10 cellular contexts compared by ENCODE assay signal in the genomic region with DNA sequence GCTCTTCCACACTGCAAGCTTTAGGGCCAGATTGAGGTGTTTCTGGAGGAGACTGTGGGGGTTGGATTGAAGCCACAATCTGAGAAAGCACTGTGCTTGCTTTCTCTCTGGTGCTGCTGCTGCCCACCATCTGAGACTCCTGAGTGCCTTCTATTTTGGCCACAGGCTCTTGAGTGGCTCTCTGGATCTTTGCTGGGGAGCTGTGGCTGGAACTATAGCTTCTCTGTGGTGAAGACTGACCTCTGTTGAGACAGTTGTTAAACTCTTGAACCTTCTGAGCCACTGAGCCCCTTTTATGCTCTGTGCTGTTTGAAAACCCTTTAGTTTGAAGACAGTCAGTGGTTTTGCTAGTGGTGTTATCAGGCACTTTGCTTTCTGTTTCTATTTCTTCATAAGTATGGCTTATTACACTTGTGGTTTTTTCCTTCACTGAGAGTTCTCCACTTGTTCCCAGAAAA.
DNase-seq lines count a peak whose midpoint lies in the region; ATAC-seq and TF ChIP-seq lines count a peak whose summit lies in the region.
"Had no signal": no experiment of that assay in that cellular context is flagged by ENCODE, and none has a peak within 500 bp of the region (broad histone marks: within the 10 kb centered on the region; RNA-seq: fewer than 3 reads in every experiment).

No MANE protein-coding gene starts in this region.

- H4K91ac ChIP-seq in IMR-90 (ENCODE audit: insufficient read depth, low read depth, low read length) = no peak overlapping the region

- H3K79me1 ChIP-seq in IMR-90 (ENCODE audit: low read depth in 1 of 2, low read length in 2 of 2) = peaks cover 3 to 47% of the 10 kb centered on the region in 2 experiments

- ATAC-seq in GM19397 (IDR thresholded peaks at IDR 0.05; ENCODE audit: unreplicated experiment) = peak; percentile 37
- ATAC-seq in IMR-90 (ENCODE audit: low read depth) = no peak
- ATAC-seq in central memory CD8-positive, alpha-beta T cell (replicated peaks; ENCODE audit: extremely low read depth, poor library complexity, severe bottlenecking) = peak; percentile 64

- peaks cover 39% of the 10 kb centered on the region for H3K4me1 Mint-ChIP-seq in central memory CD8-positive, alpha-beta T cell
- peaks cover 6% of the 10 kb centered on the region for H3K4me1 Mint-ChIP-seq in progenitor cell of endocrine pancreas (ENCODE audit: low read depth)

- in situ Hi-C loops in IMR-90 (cut with MboI; ENCODE audit: low sequenced_read_pairs) = no loop called here

- H3K9me3 Mint-ChIP-seq in central memory CD8-positive, alpha-beta T cell = no peaks in the 10 kb centered on the region
- no peaks in the 10 kb centered on the region for H3K9me3 Mint-ChIP-seq in progenitor cell of endocrine pancreas (ENCODE audit: low read depth)

- H3K27me3 Mint-ChIP-seq in central memory CD8-positive, alpha-beta T cell = no peaks in the 10 kb centered on the region
- H3K27me3 Mint-ChIP-seq in progenitor cell of endocrine pancreas = no peaks in the 10 kb centered on the region

- H3K36me3 ChIP-seq in GM06990 (ENCODE audit: control insufficient read depth, insufficient read depth, low read length) (no peaks in the 10 kb centered on the region), IMR-90 (ENCODE audit: control insufficient read depth, insufficient read depth, low read length) (peaks cover 13% of the 10 kb centered on the region)

- H2AK5ac ChIP-seq in IMR-90 (ENCODE audit: low read depth, low read length) = no peak overlapping the region

- no peaks in the 10 kb centered on the region for H3K27me3 ChIP-seq in GM06990 (replicated peaks; ENCODE audit: control insufficient read depth, insufficient read depth, low read length)
- H3K27me3 ChIP-seq in IMR-90 (ENCODE audit: control insufficient read depth, insufficient read depth, low read length) = no peaks in the 10 kb centered on the region

- H3K9ac ChIP-seq in IMR-90 (ENCODE audit: low read depth, low read length) = no peak overlapping the region

- H3K9me3 ChIP-seq in IMR-90 (ENCODE audit: control insufficient read depth, insufficient read depth, low read length) = no peaks in the 10 kb centered on the region

- H2BK20ac ChIP-seq in IMR-90 (ENCODE audit: low read depth, low read length) = no peak overlapping the region

- CTCF ChIA-PET in IMR-90 (lab: Yijun Ruan, JAX) = interaction anchor here (0.6 to 0.8 kb wide), 2 partner anchors 9 to 34 kb away, joined by 3 read pairs; no protein-coding TSS in a partner anchor

- no peak overlapping the region for H3K4ac ChIP-seq in IMR-90 (ENCODE audit: low read depth, low read length)

- DNase-seq in GM06990 (ENCODE audit: extremely low read depth, insufficient read length) (peak; percentile 32), IMR-90 (no peak), progenitor cell of endocrine pancreas (ENCODE audit: low spot score, unreplicated experiment) (no peak), SHP77 (lab: John Stamatoyannopoulos, UW) (no peak), islet precursor cell (no peak), NCI-H2227 treated with DMSO at 0.1 percent for 48 hours (lab: John Stamatoyannopoulos, UW) (no peak)
- DNase-seq in central memory CD8-positive, alpha-beta T cell (ENCODE audit: low spot score in 2 of 2) = no peak

- TF ChIP-seq POLR2A in IMR-90 (IDR thresholded peaks at IDR 0.05; ENCODE audit: low read depth, low read length) = no peak

- no peak overlapping the region for H2BK15ac ChIP-seq in IMR-90 (ENCODE audit: low read depth, low read length)

- no peak overlapping the region for H3K4me3 ChIP-seq in GM06990 (replicated peaks; ENCODE audit: low read depth, low read length)
- no peak overlapping the region for H3K4me3 ChIP-seq in IMR-90 (ENCODE audit: insufficient read depth, low read depth, low read length)

- POLR2A ChIA-PET in IMR-90 (lab: Charles Lee; ENCODE audit: unreplicated experiment) = no interaction called here

- H2AFZ ChIP-seq in IMR-90 (replicated peaks; ENCODE audit: low read length, poor library complexity) = no peak overlapping the region

- H3K4me3 Mint-ChIP-seq in central memory CD8-positive, alpha-beta T cell = peak overlapping the region; percentile 52
- no peak overlapping the region for H3K4me3 Mint-ChIP-seq in progenitor cell of endocrine pancreas (ENCODE audit: low read depth)

- no peak overlapping the region for H4K5ac ChIP-seq in IMR-90 (ENCODE audit: low read depth, low read length)

- BruUV-seq in IMR-90 (replicated peaks; lab: Mats Ljungman, UMichigan) = TSS peak; percentile 60

- no peak overlapping the region for H3K18ac ChIP-seq in IMR-90 (ENCODE audit: low read depth, low read length)

- no peak overlapping the region; the same call in 1 of the 2 replicates for H3K14ac ChIP-seq in IMR-90 (replicated peaks; ENCODE audit: low read depth, low read length)

- no peaks in the 10 kb centered on the region for H3K36me3 Mint-ChIP-seq in central memory CD8-positive, alpha-beta T cell (ENCODE audit: insufficient read depth)
- H3K36me3 Mint-ChIP-seq in progenitor cell of endocrine pancreas (ENCODE audit: insufficient read depth) = peaks cover 7% of the 10 kb centered on the region

- TF ChIP-seq CTCF in GM06990 (IDR thresholded peaks at IDR 0.05; ENCODE audit: insufficient read depth, low read length, poor library complexity, severe bottlenecking) = peak; percentile 22
- no peak for TF ChIP-seq CTCF in IMR-90 (conservative IDR thresholded peaks at IDR 0.05; ENCODE audit: low read depth, low read length)
- no peak for TF ChIP-seq CTCF in progenitor cell of endocrine pancreas (IDR thresholded peaks at IDR 0.05; ENCODE audit: unreplicated experiment)

- dilution Hi-C loops in IMR-90 (cut with HindIII; ENCODE audit: low sequenced_read_pairs, unreplicated experiment) = no loop called here

- TF ChIP-seq RAD21 in IMR-90 (IDR thresholded peaks at IDR 0.05; ENCODE audit: low read length) = no peak

- H3K27ac Mint-ChIP-seq in central memory CD8-positive, alpha-beta T cell (ENCODE audit: low read depth) = peak overlapping the region; percentile 90
- no peak overlapping the region for H3K27ac Mint-ChIP-seq in progenitor cell of endocrine pancreas

- no peak overlapping the region for H2BK5ac ChIP-seq in IMR-90 (ENCODE audit: low read depth, low read length, poor library complexity, severe bottlenecking)

- no peak overlapping the region for H2AK9ac ChIP-seq in IMR-90 (replicated peaks; ENCODE audit: low read depth, low read length, poor library complexity)

- no peak overlapping the region for H3K4me2 ChIP-seq in IMR-90 (ENCODE audit: low read depth, low read length)

- H3K9me1 ChIP-seq in IMR-90 (ENCODE audit: insufficient read depth, low read length) = peaks cover 15% of the 10 kb centered on the region

- no peaks in the 10 kb centered on the region for H4K20me1 ChIP-seq in IMR-90 (ENCODE audit: insufficient read depth, low read length)

- no peak overlapping the region for H2BK120ac ChIP-seq in IMR-90 (ENCODE audit: low read depth, low read length)

- no peak overlapping the region for H3K27ac ChIP-seq in IMR-90 (ENCODE audit: insufficient read depth, low read length)
- H3K27ac ChIP-seq: epithelial cell of prostate, VCaP had no signal

- H3K23ac ChIP-seq in IMR-90 (ENCODE audit: low read depth, low read length) = no peak overlapping the region; the same call in 1 of the 2 replicates

- H3K56ac ChIP-seq in IMR-90 (ENCODE audit: extremely low read depth, insufficient read depth, low read length) = no peak overlapping the region

- peaks cover 6% of the 10 kb centered on the region for H3K4me1 ChIP-seq in IMR-90 (ENCODE audit: control insufficient read depth, insufficient read depth, low read length)

- no peak overlapping the region for H4K8ac ChIP-seq in IMR-90 (ENCODE audit: low read depth in 2 of 2, low read length in 2 of 2)

- intact Hi-C loops in IMR-90 (cut with micrococcal nuclease) = no loop called here

TF ChIP-seq in IMR-90, 13 proteins besides CTCF, POLR2A, EP300 and RAD21:
- TF ChIP-seq CHD1 (IDR thresholded peaks at IDR 0.05; ENCODE audit: low read depth, low read length) (no peak), MAZ (IDR thresholded peaks at IDR 0.05; ENCODE audit: borderline replicate concordance, low read depth, low read length) (no peak), NFE2L2 (IDR thresholded peaks at IDR 0.05; ENCODE audit: low read depth, low read length) (no peak), MAFK (IDR thresholded peaks at IDR 0.05; ENCODE audit: low read depth, low read length) (no peak), RCOR1 (IDR thresholded peaks at IDR 0.05; ENCODE audit: insufficient replicate concordance, low read length) (no peak), RFX5 (IDR thresholded peaks at IDR 0.05; ENCODE audit: low read depth, low read length) (no peak), BHLHE40 (IDR thresholded peaks at IDR 0.05; ENCODE audit: low read depth, low read length) (no peak), CEBPB (IDR thresholded peaks at IDR 0.05; ENCODE audit: low read depth, low read length) (no peak), SMC3 (IDR thresholded peaks at IDR 0.05; ENCODE audit: low read depth, low read length) (no peak), MXI1 (IDR thresholded peaks at IDR 0.05; ENCODE audit: borderline replicate concordance, low read depth, low read length) (no peak), USF2 (IDR thresholded peaks at IDR 0.05; ENCODE audit: low read depth, low read length) (no peak), FOS (IDR thresholded peaks at IDR 0.05; ENCODE audit: low read depth, low read length) (no peak)
- TF ChIP-seq, protein P1, sequence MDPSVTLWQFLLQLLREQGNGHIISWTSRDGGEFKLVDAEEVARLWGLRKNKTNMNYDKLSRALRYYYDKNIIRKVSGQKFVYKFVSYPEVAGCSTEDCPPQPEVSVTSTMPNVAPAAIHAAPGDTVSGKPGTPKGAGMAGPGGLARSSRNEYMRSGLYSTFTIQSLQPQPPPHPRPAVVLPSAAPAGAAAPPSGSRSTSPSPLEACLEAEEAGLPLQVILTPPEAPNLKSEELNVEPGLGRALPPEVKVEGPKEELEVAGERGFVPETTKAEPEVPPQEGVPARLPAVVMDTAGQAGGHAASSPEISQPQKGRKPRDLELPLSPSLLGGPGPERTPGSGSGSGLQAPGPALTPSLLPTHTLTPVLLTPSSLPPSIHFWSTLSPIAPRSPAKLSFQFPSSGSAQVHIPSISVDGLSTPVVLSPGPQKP (IDR thresholded peaks at IDR 0.05; ENCODE audit: borderline replicate concordance, low read depth, low read length) = no peak
